14 cellular contexts compared by ENCODE assay signal in genomic region chr10:95963202-95963991, GRCh38. TPM values are rescaled to one million over a fixed set of nuclear protein-coding genes. Genes with fewer than 3 reads are reported as not detected.
DNase-seq lines count a peak whose midpoint lies in the region; ATAC-seq and TF ChIP-seq lines count a peak whose summit lies in the region.
"Had no signal": no experiment of that assay in that cellular context is flagged by ENCODE, and none has a peak within 500 bp of the region (broad histone marks: within the 10 kb centered on the region; RNA-seq: fewer than 3 reads in every experiment).

No MANE protein-coding gene starts in this region.

- no peak overlapping the region for H3K27ac Mint-ChIP-seq in central memory CD8-positive, alpha-beta T cell (ENCODE audit: low read depth)
- no peak overlapping the region for H3K27ac Mint-ChIP-seq in glutamatergic neuron (ENCODE audit: unreplicated experiment)

- TF ChIP-seq CTCF in DND-41 (IDR thresholded peaks at IDR 0.05; ENCODE audit: borderline replicate concordance, extremely low read depth, low read length, poor library complexity, severe bottlenecking) (no peak), glutamatergic neuron (IDR thresholded peaks at IDR 0.05; ENCODE audit: partially characterized antibody, unreplicated experiment) (no peak), esophagus muscularis mucosa (IDR thresholded peaks at IDR 0.05) (no peak)

- no peaks in the 10 kb centered on the region for H3K27me3 Mint-ChIP-seq in central memory CD8-positive, alpha-beta T cell
- no peaks in the 10 kb centered on the region for H3K27me3 Mint-ChIP-seq in glutamatergic neuron (ENCODE audit: unreplicated experiment)

- H3K4me3 Mint-ChIP-seq in central memory CD8-positive, alpha-beta T cell, result peak overlapping the region; percentile 27
- no peak overlapping the region for H3K4me3 Mint-ChIP-seq in glutamatergic neuron (ENCODE audit: unreplicated experiment)

- H3K36me3 ChIP-seq in DND-41 (ENCODE audit: insufficient read depth, low read length) (no peaks in the 10 kb centered on the region), esophagus muscularis mucosa (no peaks in the 10 kb centered on the region)

- H3K4me1 ChIP-seq in DND-41 (ENCODE audit: insufficient read depth, low read length) (peaks cover 8% of the 10 kb centered on the region; the same call in 1 of the 2 replicates), esophagus muscularis mucosa (no peaks in the 10 kb centered on the region)

- no peak overlapping the region for H3K9ac ChIP-seq in DND-41 (ENCODE audit: low read depth, low read length)

- no peak for TF ChIP-seq EP300 in esophagus muscularis mucosa (IDR thresholded peaks at IDR 0.05)

- no peak overlapping the region for H3K4me2 ChIP-seq in DND-41 (ENCODE audit: insufficient read depth, low read length)

- no peaks in the 10 kb centered on the region for H3K79me2 ChIP-seq in DND-41 (ENCODE audit: insufficient read depth, low read length)

- H3K9me3 Mint-ChIP-seq in central memory CD8-positive, alpha-beta T cell, result peaks cover 5% of the 10 kb centered on the region
- H3K9me3 Mint-ChIP-seq in glutamatergic neuron (ENCODE audit: unreplicated experiment), result no peaks in the 10 kb centered on the region

- H3K36me3 Mint-ChIP-seq in central memory CD8-positive, alpha-beta T cell (ENCODE audit: insufficient read depth), result no peaks in the 10 kb centered on the region
- H3K36me3 Mint-ChIP-seq in glutamatergic neuron (ENCODE audit: unreplicated experiment), result peaks cover 4% of the 10 kb centered on the region

- DNase-seq in DND-41, result no peak
- peak; percentile 77 for DNase-seq in OCI-M1 (lab: John Stamatoyannopoulos, UW)
- DNase-seq in central memory CD8-positive, alpha-beta T cell (ENCODE audit: low spot score in 2 of 2), result no peak
- no peak for DNase-seq in glutamatergic neuron
- DNase-seq in DMS79 treated with DMSO at 0.1 percent for 48 hours (lab: John Stamatoyannopoulos, UW), result no peak
- DNase-seq in esophagus muscularis mucosa (ENCODE audit: extremely low spot score), result no peak
- DNase-seq in GM19240 (ENCODE audit: insufficient read length, low spot score), result no peak
- DNase-seq: COR-L47, dermis blood vessel endothelial cell, foreskin melanocyte, small intestine had no signal

- H4K20me1 ChIP-seq in DND-41 (ENCODE audit: insufficient read depth, low read length), result no peaks in the 10 kb centered on the region

- peaks cover 9% of the 10 kb centered on the region for H3K4me1 Mint-ChIP-seq in central memory CD8-positive, alpha-beta T cell
- H3K4me1 Mint-ChIP-seq in glutamatergic neuron (ENCODE audit: low read depth, unreplicated experiment), result no peaks in the 10 kb centered on the region

- intact Hi-C loops in esophagus muscularis mucosa (cut with DNase I), result no loop called here

- H2AFZ ChIP-seq in DND-41 (ENCODE audit: low read depth, low read length), result no peak overlapping the region

- no peak overlapping the region for H3K4me3 ChIP-seq in DND-41 (ENCODE audit: low read depth in 1 of 2, low read length in 2 of 2)
- H3K4me3 ChIP-seq in esophagus muscularis mucosa, result no peak overlapping the region

- TF ChIP-seq POLR2A in esophagus muscularis mucosa (IDR thresholded peaks at IDR 0.05; ENCODE audit: low read depth), result no peak

- ATAC-seq in DND-41 (ENCODE audit: insufficient read depth, low read depth) (peak; percentile 14; the same call in 1 of the 3 replicates), GM19035 (IDR thresholded peaks at IDR 0.05; ENCODE audit: unreplicated experiment) (peak; percentile 55)
- ATAC-seq in central memory CD8-positive, alpha-beta T cell (replicated peaks; ENCODE audit: extremely low read depth, poor library complexity, severe bottlenecking), result peak; percentile 24
- ATAC-seq: HepG2 had no signal

- H3K27ac ChIP-seq in DND-41 (ENCODE audit: low read length) (no peak overlapping the region), esophagus muscularis mucosa (replicated peaks in 1 of 4) (no peak overlapping the region)

- H3K27me3 ChIP-seq in DND-41 (ENCODE audit: insufficient read depth, low read length, poor library complexity) (peaks cover 8% of the 10 kb centered on the region), esophagus muscularis mucosa (no peaks in the 10 kb centered on the region)

- H3K9me3 ChIP-seq in DND-41 (ENCODE audit: insufficient read depth, low read length, severe bottlenecking), result peaks cover 7% of the 10 kb centered on the region
- peaks cover 0 to 21% (median 15%) of the 10 kb centered on the region in 4 donors for H3K9me3 ChIP-seq in esophagus muscularis mucosa

- WGBS in esophagus muscularis mucosa, result 76% methylated on average over 7 of the region's 7 CpGs

RNA-seq across cellular contexts. Expression of gene CC2D2B, which starts 55.6 kb away (rescaled TPM):
- total RNA-seq in glutamatergic neuron (ENCODE audit: unreplicated experiment) (not detected), esophagus muscularis mucosa (1 to 10 TPM; 1.2 to 2.9 (median 1.8) TPM)
- total RNA-seq: RPMI7951 had no signal
